ENCODE assay signal across 1 cellular context in genomic region chr14:91884664-91885063, GRCh38.
TF ChIP-seq lines count a peak whose summit lies in the region.

No MANE protein-coding gene starts in this region.

TF ChIP-seq in H1, 55 proteins besides CTCF, POLR2A, EP300 and RAD21:
- TF ChIP-seq SP2 (IDR thresholded peaks at IDR 0.05; ENCODE audit: low read length) (no peak), ATF3 (IDR thresholded peaks at IDR 0.05; ENCODE audit: insufficient read depth, low read depth, low read length) (no peak), POU5F1 (IDR thresholded peaks at IDR 0.05; ENCODE audit: low read depth, low read length) (no peak)
